In genomic region chr6:145044606-145045275, GRCh38 we compare ENCODE assay signal across 10 cellular contexts.
DNase-seq lines count a peak whose midpoint lies in the region; ATAC-seq and TF ChIP-seq lines count a peak whose summit lies in the region.
"Had no signal": no experiment of that assay in that cellular context is flagged by ENCODE, and none has a peak within 500 bp of the region (broad histone marks: within the 10 kb centered on the region; RNA-seq: fewer than 3 reads in every experiment).

No MANE protein-coding gene starts in this region.

- no peak overlapping the region for H3K9ac ChIP-seq in PC-3 (ENCODE audit: low read length)

- DNase-seq in NCI-H2107 treated with DMSO at 0.1 percent for 48 hours (lab: John Stamatoyannopoulos, UW; ENCODE audit: unreplicated experiment): peak; percentile 19
- no peak for DNase-seq in NCI-H2107 (lab: John Stamatoyannopoulos, UW)
- peak; percentile 44 for DNase-seq in PC-3
- peak; percentile 74 for DNase-seq in fibroblast of pulmonary artery (ENCODE audit: low read depth)
- DNase-seq in renal cortical epithelial cell (ENCODE audit: low read depth): peak; percentile 50
- no peak for DNase-seq in activated CD4-positive, CD25-positive, alpha-beta regulatory T cell (lab: John Stamatoyannopoulos, UW)
- no peak for DNase-seq in amygdala (lab: John Stamatoyannopoulos, UW)
- no peak for DNase-seq in 8988T
- DNase-seq: NCI-H1105 had no signal

- no peaks in the 10 kb centered on the region for H3K9me2 ChIP-seq in PC-3 (replicated peaks; ENCODE audit: low read length)

- POLR2A ChIA-PET in PC-3 (lab: Charles Lee; ENCODE audit: unreplicated experiment): no interaction called here

- H3K36me3 ChIP-seq in PC-3 (ENCODE audit: low read depth, low read length): no peaks in the 10 kb centered on the region
- H3K36me3 ChIP-seq: thoracic aorta had no signal

- no peaks in the 10 kb centered on the region for H3K79me2 ChIP-seq in PC-3 (ENCODE audit: low read length)

- peak overlapping the region; percentile 20; the same call in 1 of the 2 replicates for H2AFZ ChIP-seq in PC-3 (ENCODE audit: low read length)

- intact Hi-C loops in PC-3 (cut with micrococcal nuclease): no loop called here

- no peak overlapping the region for H3K27ac ChIP-seq in PC-3 (ENCODE audit: low read length)
- H3K27ac ChIP-seq: thoracic aorta had no signal

- CTCF ChIA-PET in PC-3 (lab: Charles Lee): no interaction called here

- BruUV-seq in PC-3 (replicated peaks; lab: Mats Ljungman, UMichigan): no TSS peak

- no peak for TF ChIP-seq CTCF in PC-3 (conservative IDR thresholded peaks at IDR 0.05; ENCODE audit: low read depth, low read length)
- no peak for TF ChIP-seq CTCF in fibroblast of pulmonary artery (IDR thresholded peaks at IDR 0.05; ENCODE audit: low read length, missing control alignments)

- no peaks in the 10 kb centered on the region for H3F3A ChIP-seq in PC-3 (ENCODE audit: low read length, unreplicated experiment)

- no peaks in the 10 kb centered on the region for H3K27me3 ChIP-seq in PC-3 (ENCODE audit: low read length)

- H3K4me2 ChIP-seq in PC-3 (ENCODE audit: low read length): 0 out of 2 replicates have a peak overlapping the region, but pooled peaks have one; percentile 2

- no peaks in the 10 kb centered on the region for H3K9me3 ChIP-seq in PC-3 (ENCODE audit: low read length)
- H3K9me3 ChIP-seq: thoracic aorta had no signal

- H4K20me1 ChIP-seq in PC-3 (ENCODE audit: low read length): no peaks in the 10 kb centered on the region

- ATAC-seq in PC-3: peak; percentile 85

- peaks cover 4% of the 10 kb centered on the region; the same call in 1 of the 2 replicates for H3K4me1 ChIP-seq in PC-3 (ENCODE audit: insufficient read depth, low read length)

- H3K4me3 ChIP-seq in PC-3 (ENCODE audit: low read length): no peak overlapping the region
- no peak overlapping the region for H3K4me3 ChIP-seq in fibroblast of pulmonary artery (replicated peaks; ENCODE audit: low read depth, low read length)
- H3K4me3 ChIP-seq: thoracic aorta had no signal

Comparison
In these comparisons a context has a peak if more than half of its experiments do, and no peak if none do; other contexts are left out.
1. DNase-seq: peak in NCI-H2107 treated with DMSO at 0.1 percent for 48 hours (single experiment), PC-3 (single experiment), fibroblast of pulmonary artery (single experiment) and renal cortical epithelial cell (single experiment); none in NCI-H2107 (single experiment), activated CD4-positive, CD25-positive, alpha-beta regulatory T cell (0 of 4), amygdala (0 of 56) and 8988T (single experiment).